1 cellular context compared by ENCODE assay signal in genomic region chr10:103367782-103368518, GRCh38.
TF ChIP-seq lines count a peak whose summit lies in the region.

TAF5 (plus strand) TSS chr10:103367976; CDS start chr10:103367990, 14 bp downstream.

TF ChIP-seq in K562, 482 proteins besides CTCF, POLR2A, EP300 and RAD21 (continued from another document and continues in another):
- TF ChIP-seq ETS1 (conservative IDR thresholded peaks at IDR 0.05; ENCODE audit: control insufficient read depth, low read depth, low read length): 0 out of 2 replicates have a peak, but pooled peaks have one; percentile 36
- TF ChIP-seq PRDM10 (IDR thresholded peaks at IDR 0.05; ENCODE audit: partially characterized antibody): peak; percentile 7
- TF ChIP-seq ZNF384 (IDR thresholded peaks at IDR 0.05; ENCODE audit: low read depth, low read length): no peak
- TF ChIP-seq RFX7 (CRISPR knock-in tag; IDR thresholded peaks at IDR 0.05): no peak
- no peak for TF ChIP-seq E2F3 (CRISPR knock-in tag; IDR thresholded peaks at IDR 0.05)
- TF ChIP-seq PHTF2 (CRISPR knock-in tag; IDR thresholded peaks at IDR 0.05): no peak
- no peak for TF ChIP-seq SREBF1 (IDR thresholded peaks at IDR 0.05; ENCODE audit: borderline replicate concordance, low read depth, low read length)
- TF ChIP-seq ADNP (tag; IDR thresholded peaks at IDR 0.05): no peak
- no peak for TF ChIP-seq ZNF77 (CRISPR knock-in tag; IDR thresholded peaks at IDR 0.05)
- TF ChIP-seq CREM (IDR thresholded peaks at IDR 0.05; ENCODE audit: low read depth): peak; percentile 80
- TF ChIP-seq ZC3H8 (IDR thresholded peaks at IDR 0.05): no peak
- peak; percentile 46 for TF ChIP-seq TCF7L2 (IDR thresholded peaks at IDR 0.05; ENCODE audit: low read depth, low read length)
- 0 out of 2 replicates have a peak, but pooled peaks have one; percentile 44 for TF ChIP-seq ZSCAN29 (IDR thresholded peaks at IDR 0.05)
- TF ChIP-seq TGIF2 (CRISPR knock-in tag; IDR thresholded peaks at IDR 0.05): no peak
- peak; percentile 12; the same call in 1 of the 2 replicates for TF ChIP-seq ESRRA (IDR thresholded peaks at IDR 0.05; ENCODE audit: borderline replicate concordance, low read depth)
- no peak for TF ChIP-seq NRF1 (conservative IDR thresholded peaks at IDR 0.05 in 1 of 2, IDR thresholded peaks at IDR 0.05 in 1 of 2)
- TF ChIP-seq PRMT5 (CRISPR knock-in tag; IDR thresholded peaks at IDR 0.05): no peak
- TF ChIP-seq, protein P1, sequence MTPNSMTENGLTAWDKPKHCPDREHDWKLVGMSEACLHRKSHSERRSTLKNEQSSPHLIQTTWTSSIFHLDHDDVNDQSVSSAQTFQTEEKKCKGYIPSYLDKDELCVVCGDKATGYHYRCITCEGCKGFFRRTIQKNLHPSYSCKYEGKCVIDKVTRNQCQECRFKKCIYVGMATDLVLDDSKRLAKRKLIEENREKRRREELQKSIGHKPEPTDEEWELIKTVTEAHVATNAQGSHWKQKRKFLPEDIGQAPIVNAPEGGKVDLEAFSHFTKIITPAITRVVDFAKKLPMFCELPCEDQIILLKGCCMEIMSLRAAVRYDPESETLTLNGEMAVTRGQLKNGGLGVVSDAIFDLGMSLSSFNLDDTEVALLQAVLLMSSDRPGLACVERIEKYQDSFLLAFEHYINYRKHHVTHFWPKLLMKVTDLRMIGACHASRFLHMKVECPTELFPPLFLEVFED (CRISPR knock-in tag; conservative IDR thresholded peaks at IDR 0.05): no peak
- TF ChIP-seq, protein P2, sequence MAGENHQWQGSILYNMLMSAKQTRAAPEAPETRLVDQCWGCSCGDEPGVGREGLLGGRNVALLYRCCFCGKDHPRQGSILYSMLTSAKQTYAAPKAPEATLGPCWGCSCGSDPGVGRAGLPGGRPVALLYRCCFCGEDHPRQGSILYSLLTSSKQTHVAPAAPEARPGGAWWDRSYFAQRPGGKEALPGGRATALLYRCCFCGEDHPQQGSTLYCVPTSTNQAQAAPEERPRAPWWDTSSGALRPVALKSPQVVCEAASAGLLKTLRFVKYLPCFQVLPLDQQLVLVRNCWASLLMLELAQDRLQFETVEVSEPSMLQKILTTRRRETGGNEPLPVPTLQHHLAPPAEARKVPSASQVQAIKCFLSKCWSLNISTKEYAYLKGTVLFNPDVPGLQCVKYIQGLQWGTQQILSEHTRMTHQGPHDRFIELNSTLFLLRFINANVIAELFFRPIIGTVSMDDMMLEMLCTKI (IDR thresholded peaks at IDR 0.05; ENCODE audit: partially characterized antibody): no peak
- peak; percentile 80 for TF ChIP-seq POLR2G (IDR thresholded peaks at IDR 0.05; ENCODE audit: low read depth, low read length)
- no peak for TF ChIP-seq PTRF (tag; IDR thresholded peaks at IDR 0.05)
- TF ChIP-seq C11orf30 (IDR thresholded peaks at IDR 0.05; ENCODE audit: low read depth): peak; percentile 48; the same call in 1 of the 2 replicates
- no peak for TF ChIP-seq BRD4 (IDR thresholded peaks at IDR 0.05)
- no peak for TF ChIP-seq ZNF3 (CRISPR knock-in tag; IDR thresholded peaks at IDR 0.05)
- TF ChIP-seq HDGF (IDR thresholded peaks at IDR 0.05): no peak
- no peak for TF ChIP-seq PHF21A (IDR thresholded peaks at IDR 0.05; ENCODE audit: borderline replicate concordance, low read depth)
- TF ChIP-seq FOXM1 (IDR thresholded peaks at IDR 0.05; ENCODE audit: low read depth): peak; percentile 80
- no peak for TF ChIP-seq FOXM1 (CRISPR knock-in tag; IDR thresholded peaks at IDR 0.05; ENCODE audit: low read depth)
- no peak; the same call in 1 of the 2 replicates for TF ChIP-seq ILF3 (IDR thresholded peaks at IDR 0.05; ENCODE audit: borderline replicate concordance)
- no peak for TF ChIP-seq JUNB (CRISPR knock-in tag; conservative IDR thresholded peaks at IDR 0.05)
- peak; percentile 91 for TF ChIP-seq POLR2B (IDR thresholded peaks at IDR 0.05; ENCODE audit: low read depth, partially characterized antibody)
- TF ChIP-seq ELF1 (tag; IDR thresholded peaks at IDR 0.05): peak; percentile 78
- no peak for TF ChIP-seq ZNF444 (CRISPR knock-in tag; IDR thresholded peaks at IDR 0.05)
- TF ChIP-seq KAT7 (CRISPR knock-in tag; IDR thresholded peaks at IDR 0.05; ENCODE audit: borderline replicate concordance): no peak
- no peak for TF ChIP-seq ZNF431 (CRISPR knock-in tag; IDR thresholded peaks at IDR 0.05)
- no peak for TF ChIP-seq HSF4 (CRISPR knock-in tag; IDR thresholded peaks at IDR 0.05; ENCODE audit: borderline replicate concordance)
- TF ChIP-seq ERF (CRISPR knock-in tag; IDR thresholded peaks at IDR 0.05): no peak
- TF ChIP-seq NR2F6 (CRISPR knock-in tag; IDR thresholded peaks at IDR 0.05): no peak
- no peak for TF ChIP-seq OTX1 (CRISPR knock-in tag; IDR thresholded peaks at IDR 0.05)
- TF ChIP-seq ZNF699 (CRISPR knock-in tag; IDR thresholded peaks at IDR 0.05; ENCODE audit: insufficient replicate concordance): no peak
- no peak for TF ChIP-seq ZNF644 (tag; IDR thresholded peaks at IDR 0.05; ENCODE audit: low read depth)
- TF ChIP-seq FOXK2 (conservative IDR thresholded peaks at IDR 0.05 in 1 of 2, IDR thresholded peaks at IDR 0.05 in 1 of 2; ENCODE audit: low read depth in 2 of 2): peak; percentile 54 to 64; a peak in 3 of 4 replicates
- no peak for TF ChIP-seq E2F6 (IDR thresholded peaks at IDR 0.05; ENCODE audit: borderline replicate concordance in 1 of 2, extremely low read depth in 1 of 2, insufficient read depth in 1 of 2, insufficient read length in 1 of 2, low read depth in 1 of 2, low read length in 1 of 2, poor library complexity in 1 of 2, severe bottlenecking in 1 of 2)
- no peak for TF ChIP-seq ZBTB34 (CRISPR knock-in tag; IDR thresholded peaks at IDR 0.05)
- no peak for TF ChIP-seq CC2D1A (IDR thresholded peaks at IDR 0.05)
- TF ChIP-seq NCOA2 (IDR thresholded peaks at IDR 0.05; ENCODE audit: partially characterized antibody in 2 of 2): no peak
- TF ChIP-seq ZNF224 (CRISPR knock-in tag; IDR thresholded peaks at IDR 0.05): no peak
- TF ChIP-seq E4F1 (CRISPR knock-in tag; IDR thresholded peaks at IDR 0.05; ENCODE audit: borderline replicate concordance): peak; percentile 98
- peak; percentile 50; the same call in 1 of the 2 replicates for TF ChIP-seq SPI1 (IDR thresholded peaks at IDR 0.05; ENCODE audit: borderline replicate concordance, low read depth, low read length)
- TF ChIP-seq HNRNPLL (IDR thresholded peaks at IDR 0.05; ENCODE audit: low read depth, low read length, poor library complexity, severe bottlenecking): peak; percentile 72
- TF ChIP-seq CHD4 (IDR thresholded peaks at IDR 0.05; ENCODE audit: insufficient read depth, insufficient replicate concordance, low read depth, low read length, poor library complexity, severe bottlenecking): no peak
- TF ChIP-seq KDM4B (IDR thresholded peaks at IDR 0.05; ENCODE audit: borderline replicate concordance in 2 of 2, low read depth in 1 of 2): peak in 1 of 2 experiments; percentile 39; a peak in 1 of 4 replicates
- no peak for TF ChIP-seq ZNF140 (CRISPR knock-in tag; IDR thresholded peaks at IDR 0.05)
- TF ChIP-seq ZNF445 (CRISPR knock-in tag; IDR thresholded peaks at IDR 0.05; ENCODE audit: low read depth): no peak
- TF ChIP-seq ZSCAN32 (CRISPR knock-in tag; IDR thresholded peaks at IDR 0.05): no peak
- peak; percentile 65 for TF ChIP-seq SIN3B (IDR thresholded peaks at IDR 0.05; ENCODE audit: low read depth)
- TF ChIP-seq, protein P3, sequence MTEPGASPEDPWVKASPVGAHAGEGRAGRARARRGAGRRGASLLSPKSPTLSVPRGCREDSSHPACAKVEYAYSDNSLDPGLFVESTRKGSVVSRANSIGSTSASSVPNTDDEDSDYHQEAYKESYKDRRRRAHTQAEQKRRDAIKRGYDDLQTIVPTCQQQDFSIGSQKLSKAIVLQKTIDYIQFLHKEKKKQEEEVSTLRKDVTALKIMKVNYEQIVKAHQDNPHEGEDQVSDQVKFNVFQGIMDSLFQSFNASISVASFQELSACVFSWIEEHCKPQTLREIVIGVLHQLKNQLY (CRISPR knock-in tag; conservative IDR thresholded peaks at IDR 0.05): no peak
- TF ChIP-seq, protein P4, sequence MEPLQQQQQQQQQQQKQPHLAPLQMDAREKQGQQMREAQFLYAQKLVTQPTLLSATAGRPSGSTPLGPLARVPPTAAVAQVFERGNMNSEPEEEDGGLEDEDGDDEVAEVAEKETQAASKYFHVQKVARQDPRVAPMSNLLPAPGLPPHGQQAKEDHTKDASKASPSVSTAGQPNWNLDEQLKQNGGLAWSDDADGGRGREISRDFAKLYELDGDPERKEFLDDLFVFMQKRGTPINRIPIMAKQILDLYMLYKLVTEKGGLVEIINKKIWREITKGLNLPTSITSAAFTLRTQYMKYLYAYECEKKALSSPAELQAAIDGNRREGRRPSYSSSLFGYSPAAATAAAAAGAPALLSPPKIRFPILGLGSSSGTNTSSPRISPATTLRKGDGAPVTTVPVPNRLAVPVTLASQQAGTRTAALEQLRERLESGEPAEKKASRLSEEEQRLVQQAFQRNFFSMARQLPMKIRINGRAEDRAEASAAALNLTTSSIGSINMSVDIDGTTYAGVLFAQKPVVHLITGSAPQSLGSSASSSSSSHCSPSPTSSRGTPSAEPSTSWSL (CRISPR knock-in tag; IDR thresholded peaks at IDR 0.05; ENCODE audit: borderline replicate concordance): no peak
- TF ChIP-seq ETV6 (IDR thresholded peaks at IDR 0.05; ENCODE audit: borderline replicate concordance in 1 of 2, low read depth in 2 of 2, low read length in 1 of 2): no peak
- TF ChIP-seq ETV6 (CRISPR knock-in tag; IDR thresholded peaks at IDR 0.05; ENCODE audit: borderline replicate concordance): no peak
- no peak for TF ChIP-seq PYGO2 (tag; IDR thresholded peaks at IDR 0.05)
